In the genomic region with DNA sequence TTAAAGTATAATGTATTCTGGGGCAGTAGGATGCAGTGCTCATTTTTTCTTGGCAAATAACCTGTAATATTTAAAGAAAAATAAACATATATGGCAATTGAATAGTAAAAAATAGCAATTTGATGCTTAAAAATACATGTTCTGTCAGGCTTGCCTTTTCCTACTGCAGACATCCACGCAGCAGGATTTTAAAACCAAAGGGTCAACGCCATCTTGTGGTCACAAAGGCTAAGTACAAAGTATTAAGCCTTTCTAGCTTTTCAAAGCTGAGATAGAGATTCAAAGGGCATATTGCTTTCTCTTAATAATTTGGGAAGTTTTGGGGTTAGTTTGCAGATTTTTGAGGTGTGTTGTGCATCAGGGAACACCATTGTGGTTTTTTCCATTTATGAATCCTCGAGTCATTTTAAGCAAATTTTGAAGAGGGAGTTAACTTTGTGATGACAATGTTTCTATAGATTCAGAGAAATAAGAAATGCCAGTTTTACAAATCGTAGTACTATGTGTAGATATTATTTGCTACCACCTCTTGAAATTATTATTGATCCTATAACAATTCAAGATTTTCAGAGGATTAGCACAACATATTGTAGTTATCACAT, we compare ENCODE assay signal across 9 cellular contexts. TPM values are rescaled to one million over a fixed set of nuclear protein-coding genes. Genes with fewer than 3 reads are reported as not detected.
DNase-seq lines count a peak whose midpoint lies in the region; ATAC-seq, FAIRE-seq and TF ChIP-seq lines count a peak whose summit lies in the region.
"Had no signal": no experiment of that assay in that cellular context is flagged by ENCODE, and none has a peak within 500 bp of the region (broad histone marks: within the 10 kb centered on the region; RNA-seq: fewer than 3 reads in every experiment).

No MANE protein-coding gene starts in this region.

- RAD21 ChIA-PET in GM12878 (lab: Charles Lee; ENCODE audit: unreplicated experiment) = interaction anchor here (1.6 kb wide), 1 partner anchor 15 kb away, joined by 8 read pairs; no protein-coding TSS in a partner anchor

- in situ Hi-C loops in GM12878 (cut with MboI) = no loop called here

- no peak overlapping the region for H3K9ac ChIP-seq in GM12878 (ENCODE audit: control insufficient read depth, insufficient read depth, low read length)

- no peaks in the 10 kb centered on the region for H3K36me3 ChIP-seq in GM12878 (ENCODE audit: control insufficient read depth in 2 of 2, insufficient read depth in 2 of 2, low read length in 1 of 2)
- no peaks in the 10 kb centered on the region for H3K36me3 ChIP-seq in tibial nerve

- H3K27me3 ChIP-seq in GM12878 (replicated peaks in 1 of 2; ENCODE audit: control insufficient read depth in 2 of 2, insufficient read depth in 2 of 2, low read length in 1 of 2) = no peaks in the 10 kb centered on the region
- no peaks in the 10 kb centered on the region for H3K27me3 ChIP-seq in tibial nerve

- H3K4me2 ChIP-seq in GM12878 (ENCODE audit: control insufficient read depth, insufficient read depth) = no peak overlapping the region

- SMC1A ChIA-PET in GM12878 (lab: Charles Lee; ENCODE audit: uncharacterized antibody, unreplicated experiment) = interaction anchor here (1.0 to 2.3 kb wide), 4 partner anchors 15 to 152 kb away, joined by 3 to 6 read pairs (median 4); partner anchors contain the start of gene LUM

- TF ChIP-seq RAD21 in GM12878 (IDR thresholded peaks at IDR 0.05; ENCODE audit: insufficient read depth, low read depth, low read length) = peak; percentile 60

- 0% methylated on average over 4 of the region's 4 CpGs for WGBS in GM12878 (ENCODE audit: insufficient coverage, insufficient replicate concordance, low lambda C conversion rate, missing lambda C conversion rate)
- 2 to 3% methylated on average over 4 of the region's 4 CpGs for WGBS in tibial nerve, 2 donors

- TF ChIP-seq POLR2A in GM12878 (IDR thresholded peaks at IDR 0.05; ENCODE audit: low read depth, low read length) (no peak), tibial nerve (IDR thresholded peaks at IDR 0.05) (no peak)

- H3K4me3 ChIP-seq in GM12878 = no peak overlapping the region
- H3K4me3 ChIP-seq in tibial nerve = no peak overlapping the region

- intact Hi-C loops in GM12878 (cut with micrococcal nuclease; ENCODE audit: unreplicated experiment) = loop anchor here (10.0 kb wide), 1 partner anchor 1415 kb away; no protein-coding TSS in a partner anchor

- CTCF ChIA-PET in GM12878 (lab: Yijun Ruan, JAX) = interaction anchor here (0.6 to 3.2 kb wide), 10 partner anchors 9 to 371 kb away, joined by 3 to 41 read pairs (median 4); no protein-coding TSS in a partner anchor

- TF ChIP-seq EP300 in GM12878 (IDR thresholded peaks at IDR 0.05; ENCODE audit: borderline replicate concordance in 1 of 2, control insufficient read depth in 1 of 2, low read depth in 2 of 2, low read length in 2 of 2) (no peak), tibial nerve (IDR thresholded peaks at IDR 0.05) (no peak)

- TF ChIP-seq CTCF in D721Med (IDR thresholded peaks at IDR 0.05; ENCODE audit: insufficient read depth, missing control alignments) (peak; percentile 87), GM12878 (IDR thresholded peaks at IDR 0.05 in 2 of 3, conservative IDR thresholded peaks at IDR 0.05 in 1 of 3; ENCODE audit: control insufficient read depth in 2 of 3, extremely low read depth in 1 of 3, insufficient read depth in 1 of 3, low read depth in 3 of 3, low read length in 3 of 3) (peak; percentile 66 to 71 (median 69)), tibial nerve (IDR thresholded peaks at IDR 0.05) (peak; percentile 50 to 68 (median 60))

- no TSS peak for BruUV-seq in GM12878 (replicated peaks; lab: Mats Ljungman, UMichigan)

- FAIRE-seq in D721Med (lab: Jason Lieb, UNC) = peak; percentile 91
- peak; percentile 80 for FAIRE-seq in GM12878 (lab: Jason Lieb, UNC)
- FAIRE-seq in islet of Langerhans (lab: Jason Lieb, UNC) = peak; percentile 94

- H3K27ac ChIP-seq in GM12878 (ENCODE audit: control insufficient read depth, insufficient read depth) (no peak overlapping the region), tibial nerve (no peak overlapping the region)

- no peaks in the 10 kb centered on the region for H3K4me1 ChIP-seq in GM12878 (ENCODE audit: control insufficient read depth, insufficient read depth, low read length)
- peaks cover 0 to 6% (median 0%) of the 10 kb centered on the region in 4 donors for H3K4me1 ChIP-seq in tibial nerve

- DNase-seq in D721Med (ENCODE audit: insufficient read length, low spot score) (no peak), NCI-H2196 treated with DMSO at 0.1 percent for 48 hours (lab: John Stamatoyannopoulos, UW; ENCODE audit: unreplicated experiment) (peak; percentile 40), GM12878 (ENCODE audit: low read depth, low spot score) (no peak), tibial nerve (ENCODE audit: low spot score in 2 of 2) (peak in 1 of 2 donors; percentile 42)

- no peak overlapping the region for H2AFZ ChIP-seq in GM12878 (ENCODE audit: control insufficient read depth, low read depth, low read length)

- H4K20me1 ChIP-seq in GM12878 (ENCODE audit: control insufficient read depth, insufficient read depth) = no peaks in the 10 kb centered on the region

- ATAC-seq in GM18909 (IDR thresholded peaks at IDR 0.05; ENCODE audit: poor library complexity, unreplicated experiment) (peak; percentile 80), HG03095 (IDR thresholded peaks at IDR 0.05; ENCODE audit: unreplicated experiment) (peak; percentile 78), GM12878 (peak; percentile 84), HG03039 (IDR thresholded peaks at IDR 0.05; ENCODE audit: unreplicated experiment) (no peak)

- H3K9me3 ChIP-seq in GM12878 (replicated peaks; ENCODE audit: control insufficient read depth, insufficient read depth, low read length) (no peaks in the 10 kb centered on the region), tibial nerve (no peaks in the 10 kb centered on the region)

- no peaks in the 10 kb centered on the region for H3K79me2 ChIP-seq in GM12878 (ENCODE audit: control insufficient read depth, insufficient read depth, low read length)

- POLR2A ChIA-PET in GM12878 (lab: Charles Lee) = no interaction called here

TF ChIP-seq in GM12878, 131 proteins besides CTCF, POLR2A, EP300 and RAD21:
- TF ChIP-seq RUNX3 (IDR thresholded peaks at IDR 0.05; ENCODE audit: low read length) = peak; percentile 45
- no peak for TF ChIP-seq CREB1 (IDR thresholded peaks at IDR 0.05; ENCODE audit: low read depth)
- no peak for TF ChIP-seq EGR1 (IDR thresholded peaks at IDR 0.05; ENCODE audit: borderline replicate concordance in 1 of 2, low read depth in 2 of 2, low read length in 2 of 2)
- TF ChIP-seq BACH1 (IDR thresholded peaks at IDR 0.05; ENCODE audit: borderline replicate concordance) = no peak
- no peak for TF ChIP-seq SP1 (IDR thresholded peaks at IDR 0.05; ENCODE audit: low read depth, low read length)
- TF ChIP-seq MYC (IDR thresholded peaks at IDR 0.05; ENCODE audit: insufficient read depth, insufficient read length, insufficient replicate concordance, low read length, severe bottlenecking) = no peak
- no peak for TF ChIP-seq NFYA (IDR thresholded peaks at IDR 0.05; ENCODE audit: borderline replicate concordance, low read depth, low read length)

RNA-seq across cellular contexts. Expression of gene CCER1, which starts 4.7 kb away (rescaled TPM):
- not detected in 2 replicates for total RNA-seq in GM12878 (2013; cell fraction: nucleolus; rRNA removed)
- not detected in 2 replicates for total RNA-seq in GM12878 (2014; rRNA removed)
- total RNA-seq in GM12878 (2014; rRNA removed; fragmentation: Illumina TruSeq; extraction: Trizol) = not detected in 2 replicates
- not detected in 2 replicates for total RNA-seq in GM12878 (2021)
- not detected for polyA plus RNA-seq in GM12878 (2011; ENCODE audit: low read depth)
- polyA plus RNA-seq in GM12878 (2011; rRNA removed) = not detected in 2 replicates
- not detected in 2 replicates for polyA plus RNA-seq in GM12878 (2011; cell fraction: cytosol; rRNA removed)
- not detected in 2 replicates for polyA plus RNA-seq in GM12878 (2011; cell fraction: nucleus; rRNA removed)
- 0.03 TPM in 1 of 2 replicates, not detected in the other for polyA plus RNA-seq in GM12878 (2012)
- 0.01 TPM in 1 of 2 replicates, not detected in the other for polyA plus RNA-seq in GM12878 (2014; fragmentation: Illumina TruSeq; extraction: Trizol)
- polyA plus RNA-seq in GM12878 (2014; fragmentation: Nextera tagmentation; extraction: Ambion mirVana) = not detected
- polyA plus RNA-seq in GM12878 (2014; rRNA removed) = not detected in 2 replicates
- polyA plus RNA-seq in GM12878 (2016; fragmentation: Nextera tagmentation; extraction: Ambion mirVana) = not detected
- not detected in 2 replicates for polyA minus RNA-seq in GM12878 (2011; rRNA and poly(A)+ RNA removed)
- polyA minus RNA-seq in GM12878 (2011; cell fraction: cytosol; rRNA and poly(A)+ RNA removed) = not detected in 2 replicates
- not detected in 2 replicates for polyA minus RNA-seq in GM12878 (2011; cell fraction: nucleus; rRNA and poly(A)+ RNA removed)
- not detected for total RNA-seq in tibial nerve
- total RNA-seq: activated CD8-positive, alpha-beta memory T cell treated with anti-CD3 and anti-CD28 coated beads for 36 hours had no signal

RNA-seq across cellular contexts. Expression of gene EPYC, which starts 45.1 kb away (rescaled TPM):
- not detected in 2 replicates for total RNA-seq in GM12878 (2013; cell fraction: nucleolus; rRNA removed)
- total RNA-seq in GM12878 (2014; rRNA removed) (not detected in 2 replicates), GM12878 (2014; rRNA removed; fragmentation: Illumina TruSeq; extraction: Trizol) (not detected in 2 replicates), GM12878 (2021) (not detected in 2 replicates), tibial nerve (not detected)
- polyA plus RNA-seq in GM12878 (2011; ENCODE audit: low read depth) = not detected
- polyA plus RNA-seq in GM12878 (2011; rRNA removed) (not detected in 2 replicates), GM12878 (2014; fragmentation: Illumina TruSeq; extraction: Trizol) (not detected in 2 replicates), GM12878 (2014; fragmentation: Nextera tagmentation; extraction: Ambion mirVana) (not detected), GM12878 (2014; rRNA removed) (not detected in 2 replicates), GM12878 (2016; fragmentation: Nextera tagmentation; extraction: Ambion mirVana) (not detected)
- not detected in 2 replicates for polyA plus RNA-seq in GM12878 (2011; cell fraction: cytosol; rRNA removed)
- not detected in 2 replicates for polyA plus RNA-seq in GM12878 (2011; cell fraction: nucleus; rRNA removed)
- not detected in 2 replicates for polyA plus RNA-seq in GM12878 (2012)
- not detected in 2 replicates for polyA minus RNA-seq in GM12878 (2011; rRNA and poly(A)+ RNA removed)
- polyA minus RNA-seq in GM12878 (2011; cell fraction: cytosol; rRNA and poly(A)+ RNA removed) = not detected in 2 replicates
- polyA minus RNA-seq in GM12878 (2011; cell fraction: nucleus; rRNA and poly(A)+ RNA removed) = not detected in 2 replicates
- total RNA-seq: activated CD8-positive, alpha-beta memory T cell treated with anti-CD3 and anti-CD28 coated beads for 36 hours had no signal
